Comparison of ENCODE assay signal across 13 cellular contexts in the genomic region with DNA sequence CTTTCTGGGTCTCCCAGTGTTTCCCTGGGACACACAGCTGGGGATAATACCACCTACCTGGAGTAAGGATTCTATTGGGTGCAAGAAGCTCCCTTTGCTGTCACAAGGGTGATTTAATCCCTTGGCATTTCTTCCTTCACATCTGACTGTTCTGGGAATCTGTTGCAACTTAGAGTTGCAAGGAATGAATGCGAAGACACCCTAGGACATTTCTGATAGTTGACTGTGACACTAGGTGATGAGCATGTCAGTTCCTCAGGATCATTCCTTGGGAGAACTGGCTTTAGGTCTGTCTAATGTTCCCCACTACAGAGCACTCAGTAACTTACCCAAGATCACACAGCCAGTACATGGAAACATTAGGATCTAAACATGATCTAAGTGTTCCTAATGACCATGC.
DNase-seq lines count a peak whose midpoint lies in the region; ATAC-seq and TF ChIP-seq lines count a peak whose summit lies in the region.
"Had no signal": no experiment of that assay in that cellular context is flagged by ENCODE, and none has a peak within 500 bp of the region (broad histone marks: within the 10 kb centered on the region; RNA-seq: fewer than 3 reads in every experiment).

No MANE protein-coding gene starts in this region.

- no peak overlapping the region for H2AK5ac ChIP-seq in H9 (ENCODE audit: insufficient read length, low read length)

- H3K23me2 ChIP-seq in H9 (ENCODE audit: insufficient read length, low read depth, low read length, poor library complexity, severe bottlenecking), result no peaks in the 10 kb centered on the region

- no peak overlapping the region for H3K56ac ChIP-seq in H9 (ENCODE audit: insufficient read length, low read depth, low read length)

- ATAC-seq in upper lobe of right lung, result no peak
- ATAC-seq: GM12878, HepG2 had no signal

- no peak overlapping the region for H4K91ac ChIP-seq in H9 (ENCODE audit: insufficient read length, low read depth, low read length)

- no peak overlapping the region for H2BK12ac ChIP-seq in H9 (ENCODE audit: insufficient read length, low read depth, low read length)

- peak overlapping the region; percentile 26 for H2BK5ac ChIP-seq in H9 (ENCODE audit: insufficient read length, low read length)

- no peak overlapping the region for H3K18ac ChIP-seq in H9 (ENCODE audit: insufficient read length, low read depth, low read length)

- H3K27ac Mint-ChIP-seq in H9 (peak overlapping the region in 1 of 3 experiments; percentile 93; a peak in 1 of 7 replicates), MCF 10A (ENCODE audit: low read depth, unreplicated experiment) (no peak overlapping the region)
- H3K27ac Mint-ChIP-seq: CD4-positive, CD25-positive, alpha-beta regulatory T cell; IgD-negative memory B cell had no signal

- H3K9me3 Mint-ChIP-seq in H9 (no peaks in the 10 kb centered on the region), MCF 10A (ENCODE audit: unreplicated experiment) (no peaks in the 10 kb centered on the region)

- H3K4me1 Mint-ChIP-seq in H9 (peaks cover 22 to 26% of the 10 kb centered on the region in 2 experiments), MCF 10A (ENCODE audit: insufficient read depth, unreplicated experiment) (peaks cover 20% of the 10 kb centered on the region)
- H3K4me1 Mint-ChIP-seq: CD4-positive, CD25-positive, alpha-beta regulatory T cell; IgD-negative memory B cell had no signal

- H2BK20ac ChIP-seq in H9 (ENCODE audit: low read depth, low read length, poor library complexity, severe bottlenecking), result no peak overlapping the region

- H2BK120ac ChIP-seq in H9 (ENCODE audit: low read depth, low read length, poor library complexity, severe bottlenecking), result no peak overlapping the region

- intact Hi-C loops in upper lobe of right lung (cut with DNase I), result no loop called here
- intact Hi-C loops in MCF 10A (cut with micrococcal nuclease), result no loop called here

- H4K5ac ChIP-seq in H9 (ENCODE audit: insufficient read length, low read depth, low read length), result no peak overlapping the region

- no peaks in the 10 kb centered on the region for H3K79me1 ChIP-seq in H9 (ENCODE audit: insufficient read depth, low read depth, low read length, poor library complexity, severe bottlenecking)

- H3K9me3 ChIP-seq in H9 (ENCODE audit: control insufficient read depth, low read depth, low read length), result no peaks in the 10 kb centered on the region
- no peaks in the 10 kb centered on the region for H3K9me3 ChIP-seq in upper lobe of right lung
- H3K9me3 ChIP-seq: BE2C had no signal

- CTCF ChIA-PET in MCF 10A (lab: Yijun Ruan, JAX), result interaction anchor here (0.6 to 1.1 kb wide), 3 partner anchors 27 to 1905 kb away, joined by 3 read pairs; no protein-coding TSS in a partner anchor

- no peak for TF ChIP-seq CTCF in H9 (conservative IDR thresholded peaks at IDR 0.05)
- no peak for TF ChIP-seq CTCF in astrocyte of the spinal cord (IDR thresholded peaks at IDR 0.05; ENCODE audit: low read depth, low read length)
- TF ChIP-seq CTCF in upper lobe of right lung (IDR thresholded peaks at IDR 0.05), result no peak
- TF ChIP-seq CTCF in MCF 10A (IDR thresholded peaks at IDR 0.05; ENCODE audit: unreplicated experiment), result no peak

- H3K9ac ChIP-seq in H9 (ENCODE audit: extremely low read depth, insufficient read length, low read length), result no peak overlapping the region

- POLR2A ChIA-PET in MCF 10A (lab: Yijun Ruan, JAX), result interaction anchor here (0.9 kb wide), 1 partner anchor 25 kb away, joined by 3 read pairs; no protein-coding TSS in a partner anchor

- no peak overlapping the region for H3K14ac ChIP-seq in H9 (ENCODE audit: insufficient read depth, low read length)

- H3K4me3 Mint-ChIP-seq in H9 (no peak overlapping the region), MCF 10A (ENCODE audit: unreplicated experiment) (no peak overlapping the region)
- H3K4me3 Mint-ChIP-seq: CD4-positive, CD25-positive, alpha-beta regulatory T cell; IgD-negative memory B cell had no signal

- H3K4me2 ChIP-seq in H9 (ENCODE audit: insufficient read depth, insufficient read length, low read length), result no peak overlapping the region

- H3K4me1 ChIP-seq in H9 (ENCODE audit: insufficient read depth, low read length), result peaks cover 9% of the 10 kb centered on the region
- no peaks in the 10 kb centered on the region for H3K4me1 ChIP-seq in upper lobe of right lung
- H3K4me1 ChIP-seq: BE2C had no signal

- H3K27me3 Mint-ChIP-seq in H9 (ENCODE audit: low read depth), result no peaks in the 10 kb centered on the region
- no peaks in the 10 kb centered on the region for H3K27me3 Mint-ChIP-seq in MCF 10A (ENCODE audit: insufficient read depth, unreplicated experiment)

- in situ Hi-C loops in astrocyte of the spinal cord (cut with HindIII; ENCODE audit: low sequenced_read_pairs), result no loop called here
- in situ Hi-C loops in G401 (cut with HindIII; ENCODE audit: low sequenced_read_pairs), result no loop called here

- H4K8ac ChIP-seq in H9 (replicated peaks; ENCODE audit: insufficient read length, low read depth, low read length), result no peak overlapping the region

- WGBS in H9 (ENCODE audit: extremely low coverage, insufficient read length, low lambda C conversion rate), result no CpG with 5 or more reads among the region's 1 CpG

- H3K79me2 ChIP-seq in H9 (ENCODE audit: insufficient read depth, low read length), result no peaks in the 10 kb centered on the region

- H2AFZ ChIP-seq in H9 (ENCODE audit: low read length), result no peak overlapping the region

- no peak overlapping the region; the same call in 1 of the 2 replicates for H2BK15ac ChIP-seq in H9 (ENCODE audit: low read depth, low read length)

- H3K27me3 ChIP-seq in H9 (ENCODE audit: insufficient read depth, low read length) (no peaks in the 10 kb centered on the region), upper lobe of right lung (no peaks in the 10 kb centered on the region)
- H3K27me3 ChIP-seq: BE2C had no signal

- DNase-seq in H9 (no peak), astrocyte of the spinal cord (ENCODE audit: low read depth, low spot score) (peak; percentile 1), kidney tubule cell (ENCODE audit: low spot score) (peak; percentile 58), upper lobe of right lung (no peak), MCF 10A (ENCODE audit: unreplicated experiment) (no peak), G401 (ENCODE audit: low spot score) (no peak)
- DNase-seq: BE2C; C1 segment of cervical spinal cord; CD4-positive, CD25-positive, alpha-beta regulatory T cell; DMS79 treated with DMSO at 0.1 percent for 48 hours had no signal

- no TSS peak for BruUV-seq in MCF 10A (replicated peaks; lab: Mats Ljungman, UMichigan)

- no peak overlapping the region for H3K4me3 ChIP-seq in astrocyte of the spinal cord (ENCODE audit: low read depth, low read length)
- no peak overlapping the region for H3K4me3 ChIP-seq in upper lobe of right lung
- H3K4me3 ChIP-seq: GM12878 had no signal

- H3K23ac ChIP-seq in H9 (ENCODE audit: insufficient read length, low read depth, low read length), result no peak overlapping the region

- peak overlapping the region; percentile 46 for H3K27ac ChIP-seq in H9 (ENCODE audit: insufficient read length, low read depth, low read length)
- H3K27ac ChIP-seq in upper lobe of right lung, result no peak overlapping the region

- no peak overlapping the region for H3K4ac ChIP-seq in H9 (ENCODE audit: low read depth, low read length)

- H3K36me3 ChIP-seq in upper lobe of right lung, result no peaks in the 10 kb centered on the region
- H3K36me3 ChIP-seq: BE2C had no signal

- no peak overlapping the region for H3T11ph ChIP-seq in H9 (ENCODE audit: low read length)

- H3K36me3 Mint-ChIP-seq in H9 (ENCODE audit: insufficient read depth in 1 of 3, low read depth in 3 of 3), result no peaks in the 10 kb centered on the region
- no peaks in the 10 kb centered on the region for H3K36me3 Mint-ChIP-seq in MCF 10A (ENCODE audit: insufficient read depth, unreplicated experiment)
- H3K36me3 Mint-ChIP-seq: CD4-positive, CD25-positive, alpha-beta regulatory T cell; IgD-negative memory B cell had no signal

- no peaks in the 10 kb centered on the region for H4K20me1 ChIP-seq in H9 (ENCODE audit: control insufficient read depth, insufficient read depth, insufficient read length)

Comparison
In these comparisons a context has a peak if more than half of its experiments do, and no peak if none do; other contexts are left out.
1. DNase-seq: peak in astrocyte of the spinal cord (single experiment) and kidney tubule cell (single experiment); none in H9 (single experiment), upper lobe of right lung (single experiment), MCF 10A (single experiment) and G401 (single experiment).